8 cellular contexts compared by ENCODE assay signal in the genomic region with DNA sequence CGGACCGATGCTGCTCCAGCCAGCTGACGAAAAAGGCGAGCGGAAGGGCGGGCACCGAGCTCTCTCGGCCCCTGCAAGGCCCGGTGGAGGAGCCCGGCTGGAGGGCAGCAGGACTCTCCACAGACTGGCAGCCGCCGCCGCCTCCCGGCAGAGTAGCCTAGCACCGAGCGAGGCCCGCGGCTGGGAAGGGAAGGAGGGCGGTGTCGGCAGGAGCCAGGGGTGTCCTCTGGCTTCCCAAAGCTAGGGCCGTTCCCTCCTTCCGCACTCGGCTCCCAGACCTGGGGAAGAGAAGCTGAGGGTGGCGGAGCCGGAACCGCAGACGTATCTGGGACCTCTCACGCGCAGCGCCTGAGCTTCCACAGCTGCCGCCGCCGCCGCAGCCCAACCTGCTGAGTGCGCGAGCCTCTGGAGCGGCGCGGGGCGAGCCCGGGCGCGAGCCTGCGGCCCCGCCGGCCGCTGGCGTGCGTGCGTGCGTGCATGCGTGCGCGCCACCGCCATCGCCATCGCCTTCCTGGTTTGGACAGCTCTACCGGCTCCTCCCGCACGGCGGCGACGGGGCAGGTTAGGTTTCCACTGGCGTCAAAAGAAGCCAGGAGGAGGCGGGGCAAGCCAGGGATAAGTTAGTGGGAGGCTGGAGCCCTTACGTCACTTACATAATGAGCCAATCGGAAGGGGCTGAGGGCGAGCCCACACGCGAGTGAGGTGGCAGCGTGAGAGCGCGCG. TPM values are rescaled to one million over a fixed set of nuclear protein-coding genes. Genes with fewer than 3 reads are reported as not detected.
DNase-seq lines count a peak whose midpoint lies in the region; ATAC-seq and TF ChIP-seq lines count a peak whose summit lies in the region.

A gene (minus strand): TSS at position 395 of the 723 bp plus-strand sequence. CDS start 439 bp downstream, outside the sequence.

- no peak for TF ChIP-seq CTCF in Loucy (conservative IDR thresholded peaks at IDR 0.05; ENCODE audit: low read length)

- peak within 1 kb of the TSS; percentile 84 for H3K9ac ChIP-seq in Loucy (ENCODE audit: low read depth, low read length, poor library complexity, severe bottlenecking)

- peaks cover 29 to 35% of the 10 kb centered on the region in 2 donors for H3K4me1 Mint-ChIP-seq in natural killer cell treated with Interleukin-12 subunit alpha and Interleukin-12 subunit beta and Interleukin-15 and Interleukin-18, amount 100 ng/mL, for 72 hours (ENCODE audit: low read depth in 2 of 2)

- H3K4me1 ChIP-seq in Loucy (ENCODE audit: insufficient read depth, low read length, poor library complexity, severe bottlenecking) = peaks cover 28% of the 10 kb centered on the region

- peaks cover 0 to 2% of the 10 kb centered on the region in 2 donors for H3K27me3 Mint-ChIP-seq in natural killer cell treated with Interleukin-12 subunit alpha and Interleukin-12 subunit beta and Interleukin-15 and Interleukin-18, amount 100 ng/mL, for 72 hours

- no peaks in the 10 kb centered on the region for H3K36me3 ChIP-seq in H7 (replicated peaks; ENCODE audit: control insufficient read depth, insufficient read depth, low read length)
- H3K36me3 ChIP-seq in Loucy (ENCODE audit: insufficient read depth, low read length) = no peaks in the 10 kb centered on the region

- TF ChIP-seq POLR2A in Raji (IDR thresholded peaks at IDR 0.05; ENCODE audit: insufficient read depth, low read depth, low read length) = peak; percentile 92

- peaks cover 32% of the 10 kb centered on the region for H4K20me1 ChIP-seq in Loucy (ENCODE audit: insufficient read depth, low read length, poor library complexity, severe bottlenecking)

- H2AFZ ChIP-seq in Loucy (ENCODE audit: low read length) = peak within 1 kb of the TSS; percentile 84

- peak within 1 kb of the TSS; percentile 79 to 82 for H3K27ac Mint-ChIP-seq in natural killer cell treated with Interleukin-12 subunit alpha and Interleukin-12 subunit beta and Interleukin-15 and Interleukin-18, amount 100 ng/mL, for 72 hours

- peak; percentile 95 to 96 for ATAC-seq in natural killer cell treated with Interleukin-12 subunit alpha and Interleukin-12 subunit beta and Interleukin-15 and Interleukin-18, amount 100 ng/mL, for 72 hours
- ATAC-seq in stimulated activated naive CD8-positive, alpha-beta T cell treated with anti-CD3 and anti-CD28 coated beads, Interleukin-15, Interleukin-2, amounts not matched to agents 100 U/mL and 50 U/mL, for 24 hours = peak; percentile 93

- no peaks in the 10 kb centered on the region for H3K36me3 Mint-ChIP-seq in natural killer cell treated with Interleukin-12 subunit alpha and Interleukin-12 subunit beta and Interleukin-15 and Interleukin-18, amount 100 ng/mL, for 72 hours

- H3F3A ChIP-seq in Loucy (ENCODE audit: low read depth) = no peaks in the 10 kb centered on the region

- in situ Hi-C loops in G401 (cut with HindIII; ENCODE audit: low sequenced_read_pairs) = no loop called here

- H3K4me3 ChIP-seq in H7 (ENCODE audit: insufficient read depth, low read depth, low read length) = peak within 1 kb of the TSS; percentile 78
- H3K4me3 ChIP-seq in Loucy (ENCODE audit: low read length, poor library complexity, severe bottlenecking) = peak within 1 kb of the TSS; percentile 96

- no peaks in the 10 kb centered on the region for H3K9me3 Mint-ChIP-seq in natural killer cell treated with Interleukin-12 subunit alpha and Interleukin-12 subunit beta and Interleukin-15 and Interleukin-18, amount 100 ng/mL, for 72 hours

- peak within 1 kb of the TSS; percentile 81 for H3K4me3 Mint-ChIP-seq in natural killer cell treated with Interleukin-12 subunit alpha and Interleukin-12 subunit beta and Interleukin-15 and Interleukin-18, amount 100 ng/mL, for 72 hours

- no peaks in the 10 kb centered on the region for H3K27me3 ChIP-seq in H7 (ENCODE audit: control insufficient read depth, insufficient read depth, low read length)
- no peaks in the 10 kb centered on the region for H3K27me3 ChIP-seq in Loucy (ENCODE audit: insufficient read depth, low read length, poor library complexity, severe bottlenecking)

- peak within 1 kb of the TSS; percentile 96 for H3K4me2 ChIP-seq in Loucy (ENCODE audit: low read depth, low read length, poor library complexity, severe bottlenecking)

- H3K79me2 ChIP-seq in Loucy (ENCODE audit: insufficient read depth, low read length) = peaks cover 47% of the 10 kb centered on the region

- no peaks in the 10 kb centered on the region for H3K9me2 ChIP-seq in Loucy (replicated peaks; ENCODE audit: low read depth, low read length)

- DNase-seq in G401 (ENCODE audit: low spot score) = peak; percentile 100
- DNase-seq in H7 = peak; percentile 97
- peak; percentile 99 for DNase-seq in activated T-helper 9 cell treated with anti-CD3 and anti-CD28 coated beads, Interleukin-2, amount 50 U/mL, for 16 hours (ENCODE audit: low read depth)
- peak; percentile 99 for DNase-seq in fibroblast of peridontal ligament (ENCODE audit: extremely low read depth)
- DNase-seq in natural killer cell treated with Interleukin-12 subunit alpha and Interleukin-12 subunit beta and Interleukin-15 and Interleukin-18, amount 100 ng/mL, for 72 hours (ENCODE audit: low spot score) = peak; percentile 100
- peak; percentile 99 for DNase-seq in stimulated activated naive CD8-positive, alpha-beta T cell treated with anti-CD3 and anti-CD28 coated beads, Interleukin-15, Interleukin-2, amounts not matched to agents 100 U/mL and 50 U/mL, for 24 hours

- no peaks in the 10 kb centered on the region for H3K9me3 ChIP-seq in Loucy (ENCODE audit: insufficient read depth, low read depth, low read length)

RNA-seq across cellular contexts. Expression of the gene that starts here (rescaled TPM):
- total RNA-seq in G401 (2014; rRNA removed; shearing (Covaris generic)) = 76.6 and 101 TPM in 2 replicates
- total RNA-seq in H7 (2014; rRNA removed; shearing (Covaris generic)) = 63.4 and 73.0 TPM in 2 replicates
- total RNA-seq in natural killer cell treated with Interleukin-12 subunit alpha and Interleukin-12 subunit beta and Interleukin-15 and Interleukin-18, amount 100 ng/mL, for 72 hours = 100 to 1,000 TPM in 1 of 2 donors, 10 to 100 TPM in 1; 92.0 to 124 TPM

Comparison
In these comparisons a context has a peak if more than half of its experiments do, and no peak if none do; other contexts are left out.
1. Peak in every context shown above with its lines: DNase-seq, ATAC-seq and H3K4me3 ChIP-seq.